Comparison of ENCODE assay signal across 8 cellular contexts in genomic region chr5:6713274-6714181, GRCh38. TPM values are rescaled to one million over a fixed set of nuclear protein-coding genes. Genes with fewer than 3 reads are reported as not detected.
A peak's percentile ranks its signal among the peaks of the same experiment; 100 is the strongest.
DNase-seq lines count a peak whose midpoint lies in the region; ATAC-seq and TF ChIP-seq lines count a peak whose summit lies in the region.

Gene TENT4A, plus strand, starts transcription at chr5:6713432. Its CDS starts 552 bp downstream, at chr5:6713984.

- no peaks in the 10 kb centered on the region for H3K9me3 ChIP-seq in fibroblast of lung (ENCODE audit: control insufficient read depth, insufficient read depth, low read depth, low read length)

- CTCF ChIA-PET in AG04449 (lab: Yijun Ruan, JAX), result no interaction called here
- CTCF ChIA-PET in activated CD4-positive, alpha-beta T cell treated with anti-CD3 and anti-CD28 coated beads, Interleukin-2, amount 10 ng/mL, durations not matched to agents 7 days and 5 days (lab: Charles Lee), result no interaction called here

- H3K4me1 Mint-ChIP-seq in activated CD4-positive, alpha-beta T cell treated with anti-CD3 and anti-CD28 coated beads, Interleukin-2, amount 10 ng/mL, durations not matched to agents 7 days and 5 days, result peaks cover 49% of the 10 kb centered on the region
- H3K4me1 Mint-ChIP-seq in natural killer cell, result peaks cover 44 to 53% of the 10 kb centered on the region in 2 donors

- POLR2A ChIA-PET in AG04449 (lab: Yijun Ruan, JAX), result interaction anchor here (1.2 to 2.4 kb wide), 3 partner anchors 19 to 80 kb away, joined by 3 to 14 read pairs (median 5); partner anchors contain the start of genes NSUN2 and SRD5A1
- POLR2A ChIA-PET in activated CD4-positive, alpha-beta T cell treated with anti-CD3 and anti-CD28 coated beads, Interleukin-2, amount 10 ng/mL, durations not matched to agents 7 days and 5 days (lab: Charles Lee), result interaction anchor here (1.0 kb wide), 1 partner anchor 80 kb away, joined by 3 read pairs; the partner anchor contains the start of genes NSUN2 and SRD5A1

- intact Hi-C loops in natural killer cell (cut with micrococcal nuclease), result loop anchor here (1.0 to 5.0 kb wide), 2 partner anchors 80 to 1221 kb away; partner anchors contain the start of genes NSUN2 and SRD5A1

- ATAC-seq in GM18520 (IDR thresholded peaks at IDR 0.05; ENCODE audit: unreplicated experiment) (peak; percentile 8), HG03342 (IDR thresholded peaks at IDR 0.05; ENCODE audit: unreplicated experiment) (peak; percentile 11), natural killer cell (peak; percentile 37 to 56 (median 52)), HG03469 (IDR thresholded peaks at IDR 0.05; ENCODE audit: unreplicated experiment) (no peak)

- peak within 1 kb of the TSS; percentile 97 for H3K27ac Mint-ChIP-seq in activated CD4-positive, alpha-beta T cell treated with anti-CD3 and anti-CD28 coated beads, Interleukin-2, amount 10 ng/mL, durations not matched to agents 7 days and 5 days
- peak within 1 kb of the TSS; percentile 88 to 89 for H3K27ac Mint-ChIP-seq in natural killer cell

- H3K4me3 ChIP-seq in AG04449 (ENCODE audit: low read depth, low read length) (peak within 1 kb of the TSS; percentile 76), fibroblast of lung (replicated peaks in 1 of 4; ENCODE audit: control extremely low read depth in 1 of 4, insufficient read depth in 1 of 4, low read depth in 3 of 4, low read length in 4 of 4) (peak within 1 kb of the TSS; percentile 66 to 91 (median 85))

- H3K27me3 Mint-ChIP-seq in activated CD4-positive, alpha-beta T cell treated with anti-CD3 and anti-CD28 coated beads, Interleukin-2, amount 10 ng/mL, durations not matched to agents 7 days and 5 days, result peaks cover 2% of the 10 kb centered on the region
- peaks cover 7 to 8% of the 10 kb centered on the region in 2 donors for H3K27me3 Mint-ChIP-seq in natural killer cell (ENCODE audit: low read depth in 2 of 2)

- TF ChIP-seq CTCF in AG04449 (IDR thresholded peaks at IDR 0.05; ENCODE audit: insufficient read depth, low read length, missing control alignments), result no peak
- no peak for TF ChIP-seq CTCF in fibroblast of lung (conservative IDR thresholded peaks at IDR 0.05 in 1 of 2, IDR thresholded peaks at IDR 0.05 in 1 of 2; ENCODE audit: low read depth in 1 of 2, low read length in 2 of 2)
- no peak for TF ChIP-seq CTCF in natural killer cell (IDR thresholded peaks at IDR 0.05)

- peak within 1 kb of the TSS; percentile 86 for H3K4me3 Mint-ChIP-seq in activated CD4-positive, alpha-beta T cell treated with anti-CD3 and anti-CD28 coated beads, Interleukin-2, amount 10 ng/mL, durations not matched to agents 7 days and 5 days
- peak within 1 kb of the TSS; percentile 91 for H3K4me3 Mint-ChIP-seq in natural killer cell

- peak within 1 kb of the TSS; percentile 90 for H2AFZ ChIP-seq in fibroblast of lung (ENCODE audit: low read length)

- peaks cover 45% of the 10 kb centered on the region for H3K79me2 ChIP-seq in fibroblast of lung (ENCODE audit: control insufficient read depth, insufficient read depth, low read length)

- peak within 1 kb of the TSS; percentile 92 for H3K9ac ChIP-seq in fibroblast of lung (ENCODE audit: insufficient read depth, low read length)

- peaks cover 6% of the 10 kb centered on the region for H4K20me1 ChIP-seq in fibroblast of lung (ENCODE audit: control insufficient read depth, extremely low read depth, insufficient read depth, low read length)

- peak within 1 kb of the TSS; percentile 95 for H3K27ac ChIP-seq in fibroblast of lung (ENCODE audit: insufficient read depth, low read length)

- DNase-seq in AG04449 (ENCODE audit: low read depth, low spot score) (no peak), fibroblast of lung (ENCODE audit: low read depth in 2 of 2) (peak in 1 of 2 donors; percentile 27), natural killer cell (no peak), retina (no peak)
- no peak for DNase-seq in activated CD4-positive, alpha-beta T cell treated with anti-CD3 and anti-CD28 coated beads, Interleukin-2, amount 10 ng/mL, durations not matched to agents 7 days and 5 days

- H3K4me1 ChIP-seq in fibroblast of lung (ENCODE audit: control insufficient read depth, extremely low read depth, insufficient read depth, low read length), result peaks cover 7% of the 10 kb centered on the region

- peak within 1 kb of the TSS; percentile 95 for H3K4me2 ChIP-seq in fibroblast of lung (ENCODE audit: extremely low read depth, insufficient read depth, low read length)

- no peaks in the 10 kb centered on the region for H3K9me3 Mint-ChIP-seq in activated CD4-positive, alpha-beta T cell treated with anti-CD3 and anti-CD28 coated beads, Interleukin-2, amount 10 ng/mL, durations not matched to agents 7 days and 5 days
- H3K9me3 Mint-ChIP-seq in natural killer cell, result no peaks in the 10 kb centered on the region

- H3K36me3 Mint-ChIP-seq in activated CD4-positive, alpha-beta T cell treated with anti-CD3 and anti-CD28 coated beads, Interleukin-2, amount 10 ng/mL, durations not matched to agents 7 days and 5 days (ENCODE audit: low read depth), result peaks cover 24% of the 10 kb centered on the region
- H3K36me3 Mint-ChIP-seq in natural killer cell, result no peaks in the 10 kb centered on the region

- H3K27me3 ChIP-seq in fibroblast of lung (ENCODE audit: control insufficient read depth, insufficient read depth, low read length), result no peaks in the 10 kb centered on the region

- H3K36me3 ChIP-seq in fibroblast of lung (ENCODE audit: control insufficient read depth, insufficient read depth, low read length), result no peaks in the 10 kb centered on the region

RNA-seq across cellular contexts. Expression of gene TENT4A, which starts in this region (rescaled TPM):
- 10 to 100 TPM; 37.4 to 41.9 TPM for total RNA-seq in activated CD4-positive, alpha-beta T cell treated with anti-CD3 and anti-CD28 coated beads, Interleukin-2, amount 10 ng/mL, durations not matched to agents 7 days and 5 days
- total RNA-seq in fibroblast of lung, result 9.5 and 10.4 TPM in 2 replicates
- polyA plus RNA-seq in fibroblast of lung, result 3.1 and 4.1 TPM in 2 replicates
- 9.9 and 11.6 TPM in 2 replicates for polyA plus RNA-seq in fibroblast of lung (2012)
- polyA minus RNA-seq in fibroblast of lung (ENCODE audit: low replicate concordance), result 7.0 and 17.2 TPM in 2 replicates
- 10 to 100 TPM; 36.0 to 65.6 (median 44.9) TPM for total RNA-seq in natural killer cell
